15 cellular contexts compared by ENCODE assay signal in the genomic region with DNA sequence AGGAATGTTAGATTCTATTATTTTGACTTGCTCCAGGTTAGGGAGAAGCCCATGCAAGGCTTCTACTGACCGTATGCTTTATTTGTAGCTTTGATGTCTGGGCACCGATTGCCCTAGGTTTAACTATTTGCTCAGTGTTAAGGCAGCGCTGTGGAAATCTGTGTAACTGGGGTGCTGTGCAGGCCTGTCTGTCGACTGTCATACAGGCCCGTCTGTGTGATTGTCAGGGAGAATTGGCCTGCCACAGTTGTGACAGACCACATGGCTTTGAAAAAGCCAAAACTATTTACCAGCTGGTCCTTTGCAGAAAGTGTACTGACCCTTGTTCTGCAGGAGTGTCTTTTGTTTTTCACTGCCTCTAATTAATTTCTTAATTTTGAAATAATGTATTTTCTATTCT.
DNase-seq lines count a peak whose midpoint lies in the region; ATAC-seq and TF ChIP-seq lines count a peak whose summit lies in the region.
"Had no signal": no experiment of that assay in that cellular context is flagged by ENCODE, and none has a peak within 500 bp of the region (broad histone marks: within the 10 kb centered on the region; RNA-seq: fewer than 3 reads in every experiment).

No MANE protein-coding gene starts in this region.

- no peaks in the 10 kb centered on the region for H3F3A ChIP-seq in PC-3 (ENCODE audit: low read length, unreplicated experiment)

- H3K79me2 ChIP-seq in PC-3 (ENCODE audit: low read length): no peaks in the 10 kb centered on the region

- H2AFZ ChIP-seq in neuronal stem cell (ENCODE audit: low read length) (peak overlapping the region; percentile 62), PC-3 (ENCODE audit: low read length) (no peak overlapping the region)

- POLR2A ChIA-PET in PC-3 (lab: Charles Lee; ENCODE audit: unreplicated experiment): no interaction called here

- H3K4me3 ChIP-seq in BE2C (ENCODE audit: low read depth, low read length): no peak overlapping the region
- no peak overlapping the region for H3K4me3 ChIP-seq in H7 (ENCODE audit: insufficient read depth, low read depth, low read length)
- H3K4me3 ChIP-seq in liver (ENCODE audit: low read depth in 1 of 3, low read length in 3 of 3): no peak overlapping the region
- H3K4me3 ChIP-seq in neuronal stem cell (ENCODE audit: low read length in 2 of 2): no peak overlapping the region
- H3K4me3 ChIP-seq in PC-3 (ENCODE audit: low read length): no peak overlapping the region
- no peak overlapping the region for H3K4me3 ChIP-seq in suprapubic skin

- no peak for ATAC-seq in PC-3
- ATAC-seq: CD8-positive, alpha-beta T cell had no signal

- H3K36me3 ChIP-seq in BE2C (no peaks in the 10 kb centered on the region), H7 (replicated peaks; ENCODE audit: control insufficient read depth, insufficient read depth, low read length) (no peaks in the 10 kb centered on the region), liver (ENCODE audit: control insufficient read depth in 4 of 4, insufficient read depth in 3 of 4, low read depth in 1 of 4, low read length in 3 of 4) (no peaks in the 10 kb centered on the region), neuronal stem cell (replicated peaks in 1 of 2; ENCODE audit: control insufficient read depth in 2 of 2, insufficient read depth in 2 of 2, low read length in 2 of 2) (no peaks in the 10 kb centered on the region), PC-3 (ENCODE audit: low read depth, low read length) (no peaks in the 10 kb centered on the region), suprapubic skin (no peaks in the 10 kb centered on the region)

- no peaks in the 10 kb centered on the region for H3K9me2 ChIP-seq in PC-3 (replicated peaks; ENCODE audit: low read length)

- H3K9ac ChIP-seq in liver (ENCODE audit: low read depth in 1 of 2, low read length in 2 of 2): no peak overlapping the region
- no peak overlapping the region for H3K9ac ChIP-seq in neuronal stem cell (ENCODE audit: low read depth, low read length, poor library complexity)
- H3K9ac ChIP-seq in PC-3 (ENCODE audit: low read length): no peak overlapping the region

- H3K4me1 ChIP-seq in BE2C: peaks cover 15% of the 10 kb centered on the region
- peaks cover 8 to 22% (median 17%) of the 10 kb centered on the region in 4 donors for H3K4me1 ChIP-seq in liver (ENCODE audit: control insufficient read depth in 4 of 4, insufficient read depth in 4 of 4, low read length in 3 of 4)
- peaks cover 10 to 14% of the 10 kb centered on the region in 2 donors for H3K4me1 ChIP-seq in neuronal stem cell (ENCODE audit: control insufficient read depth in 2 of 2, insufficient read depth in 1 of 2, low read depth in 1 of 2, low read length in 2 of 2)
- peaks cover 2% of the 10 kb centered on the region; the same call in 1 of the 2 replicates for H3K4me1 ChIP-seq in PC-3 (ENCODE audit: insufficient read depth, low read length)
- peaks cover 16% of the 10 kb centered on the region for H3K4me1 ChIP-seq in suprapubic skin
- H3K4me1 ChIP-seq: Caco-2 had no signal

- no peak for TF ChIP-seq RAD21 in liver (IDR thresholded peaks at IDR 0.05)

- 42% methylated on average over 5 of the region's 5 CpGs for WGBS in liver
- WGBS in neuronal stem cell (ENCODE audit: extremely low coverage in 2 of 2, insufficient read length in 2 of 2, insufficient replicate concordance in 1 of 2), 2 donors: no CpG with 5 or more reads among the region's 5 CpGs
- 86% methylated on average over 5 of the region's 5 CpGs for WGBS in suprapubic skin

- H2BK12ac ChIP-seq in neuronal stem cell (ENCODE audit: low read length): no peak overlapping the region

- H4K91ac ChIP-seq in neuronal stem cell (ENCODE audit: low read depth, low read length, poor library complexity): no peak overlapping the region

- H3K79me1 ChIP-seq in neuronal stem cell (ENCODE audit: low read depth, low read length): no peaks in the 10 kb centered on the region

- no peak overlapping the region for H3K18ac ChIP-seq in neuronal stem cell (ENCODE audit: low read length)

- no peak overlapping the region for H3K23ac ChIP-seq in neuronal stem cell (ENCODE audit: low read depth, low read length, poor library complexity)

- DNase-seq in BE2C (peak; percentile 40), H7 (peak; percentile 2), neuronal stem cell (ENCODE audit: low spot score) (no peak), PC-3 (no peak), NOMO-1 treated with DMSO at 0.1 percent for 48 hours (lab: John Stamatoyannopoulos, UW; ENCODE audit: unreplicated experiment) (no peak), suprapubic skin (ENCODE audit: low spot score in 2 of 2) (no peak), head of caudate nucleus (no peak)
- DNase-seq: Caco-2; CD8-positive, alpha-beta T cell; DND-41; GDM1; HCEC 1CT; HFFc6 had no signal

- no peak overlapping the region for H2BK120ac ChIP-seq in neuronal stem cell (ENCODE audit: low read depth, low read length)

- TF ChIP-seq EP300 in suprapubic skin (IDR thresholded peaks at IDR 0.05): no peak

- H3K4me2 ChIP-seq in neuronal stem cell (ENCODE audit: insufficient read depth, low read length, poor library complexity, severe bottlenecking) (no peak overlapping the region), PC-3 (ENCODE audit: low read length) (no peak overlapping the region)

- no peak overlapping the region for H2AK5ac ChIP-seq in neuronal stem cell (ENCODE audit: low read depth, low read length)

- no peak overlapping the region for H4K8ac ChIP-seq in neuronal stem cell (ENCODE audit: low read depth, low read length)

- no TSS peak for BruUV-seq in PC-3 (replicated peaks; lab: Mats Ljungman, UMichigan)

- no peaks in the 10 kb centered on the region; the same call in 1 of the 2 replicates for H3K9me3 ChIP-seq in BE2C
- no peaks in the 10 kb centered on the region for H3K9me3 ChIP-seq in liver (ENCODE audit: control insufficient read depth in 4 of 4, low read length in 3 of 4)
- peaks cover 4 to 13% of the 10 kb centered on the region in 2 donors for H3K9me3 ChIP-seq in neuronal stem cell (replicated peaks in 1 of 2; ENCODE audit: control insufficient read depth in 2 of 2, insufficient read depth in 1 of 2, low read depth in 1 of 2, low read length in 2 of 2)
- H3K9me3 ChIP-seq in PC-3 (ENCODE audit: low read length): no peaks in the 10 kb centered on the region
- H3K9me3 ChIP-seq in suprapubic skin: no peaks in the 10 kb centered on the region
- H3K9me3 ChIP-seq: Caco-2 had no signal

- no peak for TF ChIP-seq POLR2A in suprapubic skin (IDR thresholded peaks at IDR 0.05)

- H2BK15ac ChIP-seq in neuronal stem cell (ENCODE audit: low read length): no peak overlapping the region

- CTCF ChIA-PET in PC-3 (lab: Charles Lee): interaction anchor here (0.7 kb wide), 1 partner anchor 139 kb away, joined by 3 read pairs; no protein-coding TSS in a partner anchor

- no peak overlapping the region for H3K14ac ChIP-seq in neuronal stem cell (ENCODE audit: low read length)

- no peak overlapping the region for H2BK5ac ChIP-seq in neuronal stem cell (ENCODE audit: low read length)

- no peaks in the 10 kb centered on the region for H4K20me1 ChIP-seq in PC-3 (ENCODE audit: low read length)

- no peak for TF ChIP-seq CTCF in BE2C (IDR thresholded peaks at IDR 0.05; ENCODE audit: low read depth, low read length)
- TF ChIP-seq CTCF in liver (IDR thresholded peaks at IDR 0.05; ENCODE audit: low read depth, low read length, missing input control): no peak
- TF ChIP-seq CTCF in PC-3 (conservative IDR thresholded peaks at IDR 0.05; ENCODE audit: low read depth, low read length): no peak
- no peak for TF ChIP-seq CTCF in suprapubic skin (IDR thresholded peaks at IDR 0.05)

- intact Hi-C loops in PC-3 (cut with micrococcal nuclease) (no loop called here), head of caudate nucleus (cut with DNase I) (no loop called here)

- H3K27ac ChIP-seq in liver (ENCODE audit: low read depth in 1 of 2, low read length in 2 of 2) (no peak overlapping the region), neuronal stem cell (replicated peaks; ENCODE audit: low read length) (no peak overlapping the region), PC-3 (ENCODE audit: low read length) (no peak overlapping the region), suprapubic skin (no peak overlapping the region)
- H3K27ac ChIP-seq: HL-60 had no signal

- H3K4ac ChIP-seq in neuronal stem cell (ENCODE audit: low read length): no peak overlapping the region

- no peaks in the 10 kb centered on the region for H3K27me3 ChIP-seq in BE2C
- peaks cover 20% of the 10 kb centered on the region for H3K27me3 ChIP-seq in H7 (ENCODE audit: control insufficient read depth, insufficient read depth, low read length)
- H3K27me3 ChIP-seq in liver (ENCODE audit: control insufficient read depth in 4 of 4, insufficient read depth in 4 of 4, low read length in 3 of 4): no peaks in the 10 kb centered on the region
- H3K27me3 ChIP-seq in neuronal stem cell (ENCODE audit: control insufficient read depth in 3 of 3, insufficient read depth in 3 of 3, low read depth in 1 of 3, low read length in 3 of 3): peaks cover 0 to 18% (median 4%) of the 10 kb centered on the region in 3 experiments
- no peaks in the 10 kb centered on the region for H3K27me3 ChIP-seq in PC-3 (ENCODE audit: low read length)
- H3K27me3 ChIP-seq in suprapubic skin: peaks cover 6% of the 10 kb centered on the region

TF ChIP-seq in liver, 16 proteins besides CTCF, POLR2A, EP300 and RAD21:
- TF ChIP-seq GABPA (IDR thresholded peaks at IDR 0.05 in 1 of 2, conservative IDR thresholded peaks at IDR 0.05 in 1 of 2) (no peak), HNF4A (conservative IDR thresholded peaks at IDR 0.05) (peak; percentile 25 to 26), HNF4G (IDR thresholded peaks at IDR 0.05) (no peak), SP1 (IDR thresholded peaks at IDR 0.05) (peak; percentile 49)

Comparison
In these comparisons a context has a peak if more than half of its experiments do, and no peak if none do; other contexts are left out.
1. DNase-seq: peak in BE2C (single experiment) and H7 (single experiment); none in neuronal stem cell (single experiment), PC-3 (single experiment), NOMO-1 treated with DMSO at 0.1 percent for 48 hours (single experiment), suprapubic skin (0 of 2) and head of caudate nucleus (0 of 42).